In the genomic region with DNA sequence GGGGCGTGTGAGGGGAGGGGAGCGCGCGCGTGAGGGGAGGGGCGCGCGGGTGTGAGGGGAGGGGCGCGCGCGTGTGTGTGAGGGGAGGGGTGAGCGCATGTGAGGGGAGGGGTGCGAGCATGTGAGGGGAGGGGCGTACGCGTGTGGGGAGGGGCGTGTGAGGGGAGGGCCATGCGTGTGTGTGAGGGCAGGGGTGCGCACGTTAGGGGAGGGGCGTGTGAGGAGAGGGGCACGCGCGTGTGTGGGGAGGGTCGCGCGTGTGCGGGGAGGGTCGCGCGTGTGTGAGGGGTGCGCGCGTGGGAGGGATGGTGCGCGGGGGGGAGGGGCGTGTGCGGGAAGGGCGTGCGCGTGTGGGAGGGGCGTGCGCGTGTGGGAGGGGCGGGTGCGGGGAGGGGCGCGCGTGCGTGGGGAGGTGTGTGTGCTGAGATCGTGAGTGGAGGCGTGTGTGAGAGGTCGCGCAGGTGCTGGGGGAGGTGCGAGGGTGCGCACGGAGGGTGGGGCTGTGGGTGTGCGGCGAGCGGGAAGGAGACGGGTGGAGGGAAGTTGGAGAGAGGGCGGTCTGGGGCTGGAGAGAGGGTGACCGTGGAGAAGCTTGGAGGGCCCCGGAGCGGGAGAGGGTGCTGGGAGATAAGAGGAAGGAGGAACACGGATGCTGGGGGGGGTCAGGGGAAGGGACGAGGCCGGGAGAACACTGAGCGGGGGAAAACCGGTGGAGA, we compare ENCODE assay signal across 8 cellular contexts. TPM values are rescaled to one million over a fixed set of nuclear protein-coding genes. Genes with fewer than 3 reads are reported as not detected.
DNase-seq lines count a peak whose midpoint lies in the region; ATAC-seq and TF ChIP-seq lines count a peak whose summit lies in the region.

No MANE protein-coding gene starts in this region.

- no peak overlapping the region for H3K27ac ChIP-seq in foreskin keratinocyte
- no peak overlapping the region for H3K27ac ChIP-seq in neural progenitor cell
- peak overlapping the region; percentile 91 to 100 (median 97) for H3K27ac ChIP-seq in tibial nerve

- H3K9ac ChIP-seq in neural progenitor cell = no peak overlapping the region

- H3K27ac Mint-ChIP-seq in neural progenitor cell = peak overlapping the region; percentile 37

- H3K4me1 ChIP-seq in foreskin keratinocyte = no peaks in the 10 kb centered on the region
- H3K4me1 ChIP-seq in neural progenitor cell = no peaks in the 10 kb centered on the region
- H3K4me1 ChIP-seq in tibial nerve = peaks cover 0 to 49% (median 4%) of the 10 kb centered on the region in 4 donors

- peak in 1 of 2 donors; percentile 73 for TF ChIP-seq EP300 in tibial nerve (IDR thresholded peaks at IDR 0.05)

- peaks cover 17% of the 10 kb centered on the region for H3K4me1 Mint-ChIP-seq in neural progenitor cell

- no peak for TF ChIP-seq CTCF in foreskin keratinocyte (conservative IDR thresholded peaks at IDR 0.05)
- TF ChIP-seq CTCF in neural progenitor cell (IDR thresholded peaks at IDR 0.05) = no peak
- no peak for TF ChIP-seq CTCF in tibial nerve (IDR thresholded peaks at IDR 0.05)

- H3K4me3 ChIP-seq in H7 (ENCODE audit: insufficient read depth, low read depth, low read length) (peak overlapping the region; percentile 76), neural progenitor cell (peak overlapping the region; percentile 95), tibial nerve (peak overlapping the region; percentile 70 to 94 (median 91))

- H2AFZ ChIP-seq in neural progenitor cell (replicated peaks) = no peak overlapping the region

- H3K9me3 ChIP-seq in neural progenitor cell (ENCODE audit: low read depth) (no peaks in the 10 kb centered on the region), tibial nerve (no peaks in the 10 kb centered on the region)

- peaks cover 18% of the 10 kb centered on the region for H4K20me1 ChIP-seq in neural progenitor cell (ENCODE audit: low read depth)

- H3K27me3 ChIP-seq in H7 (ENCODE audit: control insufficient read depth, insufficient read depth, low read length) (peaks cover 2% of the 10 kb centered on the region; the same call in 1 of the 2 replicates), foreskin keratinocyte (no peaks in the 10 kb centered on the region), neural progenitor cell (peaks cover 15% of the 10 kb centered on the region), tibial nerve (no peaks in the 10 kb centered on the region)

- no peaks in the 10 kb centered on the region for H3K79me2 ChIP-seq in neural progenitor cell (ENCODE audit: low read depth)

- H3K9me3 Mint-ChIP-seq in neural progenitor cell = no peaks in the 10 kb centered on the region

- ATAC-seq in foreskin keratinocyte (peak; percentile 16), HG03025 (IDR thresholded peaks at IDR 0.05; ENCODE audit: low FRiP score, unreplicated experiment) (no peak)

- peaks cover 7% of the 10 kb centered on the region for H3K36me3 Mint-ChIP-seq in neural progenitor cell

- H3K4me2 ChIP-seq in neural progenitor cell = peak overlapping the region; percentile 73

- DNase-seq in AML-193 (lab: John Stamatoyannopoulos, UW) = peak; percentile 39 to 79
- DNase-seq in H7 = peak; percentile 75
- peak; percentile 23 for DNase-seq in SHP77 treated with DMSO at 0.1 percent for 48 hours (lab: John Stamatoyannopoulos, UW)
- peak; percentile 65 for DNase-seq in activated gamma-delta T cell treated with anti-CD3 and anti-CD28 coated beads, Interleukin-2, amount 50 U/mL, for 16 hours (ENCODE audit: low read depth)
- DNase-seq in foreskin keratinocyte = no peak
- DNase-seq in neural progenitor cell (ENCODE audit: low spot score) = peak; percentile 64
- peak in 1 of 2 donors; percentile 66 for DNase-seq in tibial nerve (ENCODE audit: low spot score in 2 of 2)

- WGBS in tibial nerve, 2 donors = 1 to 3% methylated on average over 43 to 52 of the region's 71 CpGs

- peaks cover 15% of the 10 kb centered on the region for H3K27me3 Mint-ChIP-seq in neural progenitor cell (ENCODE audit: insufficient read depth, low read depth)

- H3F3A ChIP-seq in neural progenitor cell (ENCODE audit: low read depth) = peaks cover 20% of the 10 kb centered on the region

- peak overlapping the region; percentile 92 for H3K4me3 Mint-ChIP-seq in neural progenitor cell

- TF ChIP-seq POLR2A in tibial nerve (IDR thresholded peaks at IDR 0.05) = peak in 1 of 2 donors; percentile 59

- no peaks in the 10 kb centered on the region for H3K36me3 ChIP-seq in H7 (replicated peaks; ENCODE audit: control insufficient read depth, insufficient read depth, low read length)
- H3K36me3 ChIP-seq in neural progenitor cell = peaks cover 11% of the 10 kb centered on the region
- H3K36me3 ChIP-seq in tibial nerve = peaks cover 0 to 34% (median 0%) of the 10 kb centered on the region in 3 donors

RNA-seq across cellular contexts. Expression of gene MXI1, which starts 19.7 kb away (rescaled TPM):
- total RNA-seq in H7 (2014; rRNA removed; shearing (Covaris generic)) = 9.2 and 10.3 TPM in 2 replicates
- total RNA-seq in foreskin keratinocyte = 6.8 and 8.4 TPM in 2 replicates
- polyA plus RNA-seq in foreskin keratinocyte = 3.6 and 4.0 TPM in 2 replicates
- 18.2 and 23.5 TPM in 2 replicates for total RNA-seq in neural progenitor cell (ENCODE audit: low replicate concordance)
- 100 to 1,000 TPM; 103 to 131 (median 123) TPM for total RNA-seq in tibial nerve

Comparison
In these comparisons a context has a peak if more than half of its experiments do, and no peak if none do; other contexts are left out.
1. DNase-seq: peak in AML-193 (2 of 2), H7 (single experiment), SHP77 treated with DMSO at 0.1 percent for 48 hours (single experiment), activated gamma-delta T cell treated with anti-CD3 and anti-CD28 coated beads, Interleukin-2, amount 50 U/mL, for 16 hours (single experiment) and neural progenitor cell (single experiment); none in foreskin keratinocyte (0 of 2).
2. H3K27ac ChIP-seq: peak in tibial nerve (4 of 4); none in foreskin keratinocyte (single experiment) and neural progenitor cell (single experiment).
3. Peak in every context shown above with its lines, with median percentiles within 50 percentile points of each other: H3K4me3 ChIP-seq.